In the genomic region with DNA sequence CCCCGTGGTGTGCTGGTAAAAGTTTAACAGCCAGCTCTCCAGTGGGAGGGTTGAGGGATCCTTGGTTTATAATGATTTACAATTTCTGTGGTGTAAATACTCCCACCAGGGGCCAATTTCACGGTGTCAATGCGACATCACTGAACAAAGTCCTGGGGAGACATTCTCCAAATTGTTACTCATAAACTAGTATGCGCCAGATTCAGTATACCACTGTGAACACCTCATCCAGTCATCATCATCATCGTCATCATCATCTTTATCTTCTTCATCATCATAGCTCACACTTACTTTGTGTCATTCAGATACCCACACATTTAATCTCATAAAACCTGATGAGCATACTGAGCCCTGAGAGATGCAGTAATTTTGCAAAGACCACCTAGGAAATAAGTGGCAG, we compare ENCODE assay signal across 19 cellular contexts. TPM values are rescaled to one million over a fixed set of nuclear protein-coding genes. Genes with fewer than 3 reads are reported as not detected.
"Had no signal": no experiment of that assay in that cellular context is flagged by ENCODE, and none has a peak within 500 bp of the region (broad histone marks: within the 10 kb centered on the region; RNA-seq: fewer than 3 reads in every experiment).

No MANE protein-coding gene starts in this region.

- H3K4me1 ChIP-seq: esophagus muscularis mucosa, left lung, parathyroid adenoma, suprapubic skin had no signal

- H3K4me3 Mint-ChIP-seq: activated CD4-positive, alpha-beta T cell treated with anti-CD3 and anti-CD28 coated beads, Interleukin-2, amount 10 ng/mL, durations not matched to agents 24 days and 14 days; activated naive CD8-positive, alpha-beta T cell; central memory CD8-positive, alpha-beta T cell; naive B cell; T-cell; type B pancreatic cell had no signal

- H3K9me3 ChIP-seq: esophagus muscularis mucosa, left lung, SK-N-SH, suprapubic skin had no signal

- H3K4me1 Mint-ChIP-seq: central memory CD8-positive, alpha-beta T cell; naive B cell; T-cell had no signal

- H3K36me3 Mint-ChIP-seq: naive B cell, T-cell, type B pancreatic cell had no signal

- H3K27me3 ChIP-seq: brain microvascular endothelial cell, suprapubic skin had no signal

- DNase-seq: activated CD4-positive, alpha-beta T cell treated with anti-CD3 and anti-CD28 coated beads, Interleukin-2, amount 10 ng/mL, durations not matched to agents 24 days and 14 days; activated gamma-delta T cell treated with Interleukin-2 at 50 U/mL for 16 hours; activated T-cell treated with anti-CD3 and anti-CD28 coated beads for 4 hours; brain microvascular endothelial cell; cortex of kidney; effector CD4-positive, alpha-beta T cell; left lung; naive B cell; SK-N-SH; stimulated activated CD4-positive, alpha-beta T cell treated with anti-CD3 and anti-CD28 coated beads, Interleukin-2, amount 100 ng/mL, for 48 hours; stimulated activated naive CD4-positive, alpha-beta T cell treated with Interleukin-2 at 50 U/mL for 16 hours; T-cell had no signal

- H3K27me3 Mint-ChIP-seq: activated naive CD8-positive, alpha-beta T cell; central memory CD8-positive, alpha-beta T cell; T-cell had no signal

- H3K9me3 Mint-ChIP-seq: central memory CD8-positive, alpha-beta T cell; T-cell had no signal

- H3K27ac Mint-ChIP-seq: activated CD4-positive, alpha-beta T cell treated with anti-CD3 and anti-CD28 coated beads, Interleukin-2, amount 10 ng/mL, durations not matched to agents 24 days and 14 days; naive B cell; T-cell; type B pancreatic cell had no signal

- H3K4me3 ChIP-seq: esophagus muscularis mucosa, left lung, suprapubic skin had no signal

- ATAC-seq: left lung, T-cell had no signal

- H3K36me3 ChIP-seq: brain microvascular endothelial cell had no signal

- H3K27ac ChIP-seq: brain microvascular endothelial cell, esophagus muscularis mucosa, left lung, parathyroid adenoma, suprapubic skin, VCaP had no signal

RNA-seq across cellular contexts. Expression of a gene that starts 17.2 kb away (rescaled TPM):
- total RNA-seq: suprapubic skin had no signal
